ENCODE assay signal across 8 cellular contexts in the genomic region with DNA sequence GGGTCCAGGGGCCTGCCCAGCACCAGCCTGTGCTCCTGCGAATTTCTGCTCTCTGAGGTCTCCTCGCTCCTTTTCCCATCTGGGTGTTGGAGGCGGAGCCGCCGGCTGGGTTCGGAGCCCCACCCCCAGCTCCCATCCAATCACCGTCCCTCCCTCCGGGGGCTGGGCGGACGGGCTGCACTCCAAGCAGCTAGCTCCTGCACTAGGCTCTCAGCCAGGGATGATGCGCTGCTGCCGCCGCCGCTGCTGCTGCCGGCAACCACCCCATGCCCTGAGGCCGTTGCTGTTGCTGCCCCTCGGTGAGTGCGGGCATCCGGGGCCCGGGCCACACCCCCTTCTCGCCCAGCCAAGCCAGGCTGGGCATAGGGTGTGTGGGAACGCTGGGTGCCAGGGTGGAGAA. TPM values are rescaled to one million over a fixed set of nuclear protein-coding genes. Genes with fewer than 3 reads are reported as not detected.
DNase-seq lines count a peak whose midpoint lies in the region; ATAC-seq, FAIRE-seq and TF ChIP-seq lines count a peak whose summit lies in the region.

A gene (plus strand): TSS at position 202 of the 400 bp plus-strand sequence. CDS start 19 bp downstream, at position 221.

- H3K36me3 ChIP-seq in HepG2 (replicated peaks in 1 of 2; ENCODE audit: control insufficient read depth in 1 of 2, insufficient read depth in 2 of 2, low read length in 2 of 2), result peaks cover 33 to 58% of the 10 kb centered on the region in 2 experiments
- H3K36me3 ChIP-seq in transverse colon, result peaks cover 0 to 27% (median 9%) of the 10 kb centered on the region in 4 donors

- intact Hi-C loops in HepG2 (cut with micrococcal nuclease; ENCODE audit: unreplicated experiment), result loop anchor here (5.0 kb wide), 1 partner anchor 158 kb away; no protein-coding TSS in a partner anchor
- intact Hi-C loops in transverse colon (cut with DNase I; ENCODE audit: low total_unique reads), result no loop called here

- TF ChIP-seq CTCF in HepG2 (CRISPR knock-in tag; IDR thresholded peaks at IDR 0.05) (no peak), transverse colon (IDR thresholded peaks at IDR 0.05) (no peak)

- ATAC-seq in HepG2, result no peak
- no peak for ATAC-seq in GM18498 (IDR thresholded peaks at IDR 0.05; ENCODE audit: unreplicated experiment)
- ATAC-seq in GM18907 (IDR thresholded peaks at IDR 0.05; ENCODE audit: unreplicated experiment), result no peak

- no peak within 1 kb of the TSS for H3K4me2 ChIP-seq in HepG2 (ENCODE audit: low read depth, low read length)

- no peak for TF ChIP-seq POLR2A in HepG2 (IDR thresholded peaks at IDR 0.05; ENCODE audit: insufficient read depth in 1 of 2, low read depth in 2 of 2, low read length in 2 of 2)
- TF ChIP-seq POLR2A in transverse colon (IDR thresholded peaks at IDR 0.05), result no peak

- no peaks in the 10 kb centered on the region for H4K20me1 ChIP-seq in HepG2 (ENCODE audit: insufficient read depth, low read length)

- H3K27me3 ChIP-seq in HepG2 (ENCODE audit: control insufficient read depth in 1 of 2, insufficient read depth in 2 of 2, low read length in 2 of 2) (no peaks in the 10 kb centered on the region), transverse colon (no peaks in the 10 kb centered on the region)

- BruUV-seq in HepG2 (replicated peaks; lab: Mats Ljungman, UMichigan), result no TSS peak

- TF ChIP-seq EP300 in HepG2 (IDR thresholded peaks at IDR 0.05; ENCODE audit: low read depth in 2 of 2, low read length in 2 of 2) (no peak), HepG2 (CRISPR knock-in tag; IDR thresholded peaks at IDR 0.05; ENCODE audit: borderline replicate concordance) (no peak), transverse colon (IDR thresholded peaks at IDR 0.05; ENCODE audit: low read depth) (no peak)

- H3K27ac ChIP-seq in HepG2 (ENCODE audit: extremely low read length, insufficient read depth, low read length), result peak within 1 kb of the TSS; percentile 36
- H3K27ac ChIP-seq in transverse colon, result peak within 1 kb of the TSS in 3 of 4 donors; percentile 11 to 53 (median 40)

- H3K4me3 ChIP-seq in HepG2 (replicated peaks in 1 of 3; ENCODE audit: insufficient read depth in 1 of 3, low read depth in 2 of 3, low read length in 3 of 3) (no peak within 1 kb of the TSS), transverse colon (no peak within 1 kb of the TSS)

- H2AFZ ChIP-seq in HepG2 (ENCODE audit: low read length), result no peak within 1 kb of the TSS

- peak; percentile 85 for DNase-seq in Caki2 (ENCODE audit: low read depth)
- peak; percentile 88 for DNase-seq in NCI-H2227 (lab: John Stamatoyannopoulos, UW; ENCODE audit: unreplicated experiment)
- DNase-seq in dermis microvascular lymphatic vessel endothelial cell (ENCODE audit: low read depth in 2 of 2), result peak; percentile 68 to 83
- no peak for DNase-seq in HepG2 (ENCODE audit: low spot score)
- DNase-seq in transverse colon, result peak; percentile 83
- no peak for DNase-seq in Kasumi-1 (lab: John Stamatoyannopoulos, UW)

- FAIRE-seq in HepG2 (lab: Jason Lieb, UNC), result no peak

- CTCF ChIA-PET in HepG2 (lab: Yijun Ruan, JAX; ENCODE audit: low intra/inter-chr PET ratio, low total read pairs), result interaction anchor here (1.4 to 5.3 kb wide), 4 partner anchors 43 to 212 kb away, joined by 4 to 63 read pairs (median 11); no protein-coding TSS in a partner anchor

- in situ Hi-C loops in Caki2 (cut with HindIII; ENCODE audit: low pct_unique_long_range_greater_than_20kb, low sequenced_read_pairs), result loop anchor here (25.0 kb wide), 1 partner anchor 178 kb away; no protein-coding TSS in a partner anchor
- in situ Hi-C loops in HepG2 (cut with HindIII; ENCODE audit: extremely low pct_ligation_motif_present, low pct_unique_long_range_greater_than_20kb), result loop anchor here (5.0 to 10.0 kb wide), 2 partner anchors 43 to 160 kb away; no protein-coding TSS in a partner anchor
- in situ Hi-C loops in transverse colon (cut with MboI; ENCODE audit: low pct_ligation_motif_present in 1 of 4, low pct_unique_long_range_greater_than_20kb in 1 of 4, low sequenced_read_pairs in 3 of 4), result no loop called here

- H3K79me2 ChIP-seq in HepG2 (ENCODE audit: insufficient read depth, low read length), result no peaks in the 10 kb centered on the region

- H3K4me1 ChIP-seq in HepG2 (ENCODE audit: insufficient read depth, low read length) (peaks cover 31% of the 10 kb centered on the region), transverse colon (peaks cover 0 to 11% (median 1%) of the 10 kb centered on the region in 4 donors)

- H3K9me3 ChIP-seq in HepG2 (ENCODE audit: low read length) (no peaks in the 10 kb centered on the region), transverse colon (no peaks in the 10 kb centered on the region)

- POLR2A ChIA-PET in HepG2 (lab: Yijun Ruan, JAX), result interaction anchor here (1.2 to 3.3 kb wide), 5 partner anchors 8 to 82 kb away, joined by 3 to 22 read pairs (median 9); a partner anchor contains a TSS

- 99% methylated on average over 20 of the region's 22 CpGs for WGBS in HepG2 (ENCODE audit: low lambda C conversion rate)
- WGBS in transverse colon (ENCODE audit: low coverage in 1 of 2), 2 donors, result 59 to 100% methylated on average over 1 to 10 of the region's 22 CpGs

- no peak for TF ChIP-seq RAD21 in HepG2 (CRISPR knock-in tag; IDR thresholded peaks at IDR 0.05)

- H3K9ac ChIP-seq in HepG2 (ENCODE audit: insufficient read depth, low read depth, low read length), result no peak within 1 kb of the TSS

TF ChIP-seq in HepG2, 621 proteins besides CTCF, POLR2A, EP300 and RAD21 (continues in another document):
- TF ChIP-seq ZNF546 (CRISPR knock-in tag; conservative IDR thresholded peaks at IDR 0.05), result no peak
- TF ChIP-seq DR1 (CRISPR knock-in tag; IDR thresholded peaks at IDR 0.05), result no peak
- peak; percentile 33; the same call in 1 of the 2 replicates for TF ChIP-seq NFYB (CRISPR knock-in tag; IDR thresholded peaks at IDR 0.05)
- TF ChIP-seq ZNF768 (CRISPR knock-in tag; IDR thresholded peaks at IDR 0.05), result peak; percentile 42; the same call in 1 of the 2 replicates
- TF ChIP-seq SIX1 (CRISPR knock-in tag; IDR thresholded peaks at IDR 0.05; ENCODE audit: borderline replicate concordance), result no peak
- no peak for TF ChIP-seq PLRG1 (conservative IDR thresholded peaks at IDR 0.05)
- no peak for TF ChIP-seq TEAD2 (CRISPR knock-in tag; IDR thresholded peaks at IDR 0.05)
- no peak for TF ChIP-seq NR2F1 (CRISPR knock-in tag; IDR thresholded peaks at IDR 0.05)
- no peak for TF ChIP-seq ZNF343 (CRISPR knock-in tag; IDR thresholded peaks at IDR 0.05)
- no peak for TF ChIP-seq ZNF792 (CRISPR knock-in tag; IDR thresholded peaks at IDR 0.05)
- TF ChIP-seq, protein P1, sequence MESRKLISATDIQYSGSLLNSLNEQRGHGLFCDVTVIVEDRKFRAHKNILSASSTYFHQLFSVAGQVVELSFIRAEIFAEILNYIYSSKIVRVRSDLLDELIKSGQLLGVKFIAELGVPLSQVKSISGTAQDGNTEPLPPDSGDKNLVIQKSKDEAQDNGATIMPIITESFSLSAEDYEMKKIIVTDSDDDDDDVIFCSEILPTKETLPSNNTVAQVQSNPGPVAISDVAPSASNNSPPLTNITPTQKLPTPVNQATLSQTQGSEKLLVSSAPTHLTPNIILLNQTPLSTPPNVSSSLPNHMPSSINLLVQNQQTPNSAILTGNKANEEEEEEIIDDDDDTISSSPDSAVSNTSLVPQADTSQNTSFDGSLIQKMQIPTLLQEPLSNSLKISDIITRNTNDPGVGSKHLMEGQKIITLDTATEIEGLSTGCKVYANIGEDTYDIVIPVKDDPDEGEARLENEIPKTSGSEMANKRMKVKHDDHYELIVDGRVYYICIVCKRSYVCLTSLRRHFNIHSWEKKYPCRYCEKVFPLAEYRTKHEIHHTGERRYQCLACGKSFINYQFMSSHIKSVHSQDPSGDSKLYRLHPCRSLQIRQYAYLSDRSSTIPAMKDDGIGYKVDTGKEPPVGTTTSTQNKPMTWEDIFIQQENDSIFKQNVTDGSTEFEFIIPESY (CRISPR knock-in tag; IDR thresholded peaks at IDR 0.05), result peak; percentile 43; the same call in 1 of the 2 replicates
- no peak for TF ChIP-seq ATM (IDR thresholded peaks at IDR 0.05; ENCODE audit: borderline replicate concordance)
- no peak for TF ChIP-seq HNF4A (CRISPR knock-in tag; IDR thresholded peaks at IDR 0.05)
- no peak for TF ChIP-seq CBX1 (IDR thresholded peaks at IDR 0.05; ENCODE audit: low read depth)
- TF ChIP-seq ZFP62 (CRISPR knock-in tag; IDR thresholded peaks at IDR 0.05), result no peak

RNA-seq across cellular contexts. Expression of the gene that starts here (rescaled TPM):
- 0.84 and 23.3 TPM in 2 replicates for total RNA-seq in Caki2 (2014; rRNA removed; shearing (Covaris generic); ENCODE audit: low replicate concordance)
- total RNA-seq in dermis microvascular lymphatic vessel endothelial cell, result 0.13 TPM in 2 replicates
- 0.53 TPM in 1 of 2 replicates, not detected in the other for total RNA-seq in HepG2 (2016; rRNA removed; fragmentation: Illumina TruSeq; extraction: Trizol)
- total RNA-seq in HepG2 (2016; cell fraction: cytosol; rRNA removed; fragmentation: Illumina TruSeq; extraction: Trizol; ENCODE audit: low read depth), result not detected in 2 replicates
- total RNA-seq in HepG2 (2016; cell fraction: insoluble cytoplasmic fraction; rRNA removed; fragmentation: Illumina TruSeq; extraction: Trizol), result 0.24 TPM in 1 of 2 replicates, not detected in the other
- 0.38 TPM in 1 of 2 replicates, not detected in the other for total RNA-seq in HepG2 (2016; cell fraction: membrane; rRNA removed; fragmentation: Illumina TruSeq; extraction: Trizol)
- total RNA-seq in HepG2 (2016; cell fraction: nucleus; rRNA removed; fragmentation: Illumina TruSeq; extraction: Trizol), result not detected in 2 replicates
- polyA plus RNA-seq in HepG2 (2011; rRNA removed), result 1.2 and 1.3 TPM in 2 replicates
- polyA plus RNA-seq in HepG2 (2011; cell fraction: cytosol; rRNA removed), result 0.33 and 0.93 TPM in 2 replicates
- polyA plus RNA-seq in HepG2 (2011; cell fraction: nucleus; rRNA removed), result 11.7 and 16.3 TPM in 2 replicates
- 0.90 and 2.0 TPM in 2 replicates for polyA plus RNA-seq in HepG2 (2012)
- 0.19 TPM in 1 of 2 replicates, not detected in the other for polyA plus RNA-seq in HepG2 (2016; cell fraction: cytosol; fragmentation: Illumina TruSeq; extraction: Trizol; ENCODE audit: low read depth)
- not detected in 2 replicates for polyA plus RNA-seq in HepG2 (2016; cell fraction: insoluble cytoplasmic fraction; fragmentation: Illumina TruSeq; extraction: Trizol; ENCODE audit: low read depth)
- polyA plus RNA-seq in HepG2 (2016; cell fraction: membrane; fragmentation: Illumina TruSeq; extraction: Trizol; ENCODE audit: low read depth), result not detected in 2 replicates
- 1.4 and 1.9 TPM in 2 replicates for polyA plus RNA-seq in HepG2 (2016; cell fraction: nucleus; fragmentation: Illumina TruSeq; extraction: Trizol; ENCODE audit: insufficient read depth, low read depth)
- 0.86 TPM in 1 of 2 replicates, not detected in the other for polyA minus RNA-seq in HepG2 (2011; rRNA and poly(A)+ RNA removed; ENCODE audit: low replicate concordance)
- not detected in 2 replicates for polyA minus RNA-seq in HepG2 (2011; cell fraction: cytosol; rRNA and poly(A)+ RNA removed)
- not detected in 2 replicates for polyA minus RNA-seq in HepG2 (2011; cell fraction: nucleus; rRNA and poly(A)+ RNA removed)
- 1 to 10 TPM in 1 of 4 donors, not detected in 3; 2.5 TPM for total RNA-seq in transverse colon

Comparison
In these comparisons a context has a peak if more than half of its experiments do, and no peak if none do; other contexts are left out.
1. Peak in DNase-seq in dermis microvascular lymphatic vessel endothelial cell; RNA of the gene not detected or under 1 TPM.
2. DNase-seq: peak in Caki2 (single experiment), NCI-H2227 (single experiment) and transverse colon (single experiment); none in HepG2 (single experiment) and Kasumi-1 (0 of 2).
3. in situ Hi-C loops: an anchor here in Caki2 (25.0 kb wide) and HepG2 (5.0 to 10.0 kb wide); none called in transverse colon.